Comparison of ENCODE assay signal across 11 cellular contexts in the genomic region with DNA sequence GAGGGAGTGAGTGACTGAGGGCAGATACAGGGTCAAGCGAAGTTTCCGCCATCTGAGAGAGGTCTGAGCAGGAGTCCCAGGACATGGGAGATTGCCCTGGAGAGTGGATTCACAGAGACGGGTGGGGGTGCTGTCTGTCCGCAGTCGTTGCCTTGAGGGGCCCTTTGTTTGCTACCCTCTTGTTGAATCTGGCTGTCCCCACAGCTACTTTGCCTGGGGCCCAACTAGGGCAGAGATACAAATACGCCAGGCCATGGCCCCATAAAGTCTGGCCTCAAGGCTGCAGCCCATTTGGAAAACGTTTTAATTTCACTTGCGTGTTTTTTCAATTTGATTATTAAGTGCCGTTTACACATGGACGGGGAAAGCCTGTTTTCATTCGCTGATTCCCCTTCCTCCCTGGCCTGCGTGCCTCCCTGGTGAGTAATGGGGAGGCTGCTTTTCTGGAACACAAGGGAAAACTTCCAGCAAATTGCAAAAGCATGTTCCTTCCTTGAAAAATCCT.
A peak's percentile ranks its signal among the peaks of the same experiment; 100 is the strongest.
DNase-seq lines count a peak whose midpoint lies in the region; ATAC-seq and TF ChIP-seq lines count a peak whose summit lies in the region.
"Had no signal": no experiment of that assay in that cellular context is flagged by ENCODE, and none has a peak within 500 bp of the region (broad histone marks: within the 10 kb centered on the region; RNA-seq: fewer than 3 reads in every experiment).

No MANE protein-coding gene starts in this region.

- CTCF ChIA-PET in BJ (lab: Yijun Ruan, JAX): interaction anchor here (1.1 to 1.2 kb wide), 2 partner anchors 19 kb away, joined by 4 read pairs; no protein-coding TSS in a partner anchor
- CTCF ChIA-PET in activated CD8-positive, alpha-beta T cell treated with anti-CD3 and anti-CD28 coated beads, Interleukin-2, amount 10 ng/mL, durations not matched to agents 7 days and 5 days (lab: Charles Lee): no interaction called here

- ATAC-seq in left cardiac atrium (peak; percentile 89 to 93), GM18868 (IDR thresholded peaks at IDR 0.05; ENCODE audit: unreplicated experiment) (no peak)
- ATAC-seq in activated CD8-positive, alpha-beta T cell treated with anti-CD3 and anti-CD28 coated beads, Interleukin-2, amount 10 ng/mL, durations not matched to agents 7 days and 5 days: no peak

- H3K27me3 ChIP-seq in BJ (ENCODE audit: control insufficient read depth, insufficient read depth, low read length): no peaks in the 10 kb centered on the region
- no peaks in the 10 kb centered on the region for H3K27me3 ChIP-seq in rectal smooth muscle tissue (ENCODE audit: control insufficient read depth, insufficient read depth, low read length)

- H3K36me3 Mint-ChIP-seq in activated CD8-positive, alpha-beta T cell treated with anti-CD3 and anti-CD28 coated beads, Interleukin-2, amount 10 ng/mL, durations not matched to agents 7 days and 5 days (ENCODE audit: low read depth): no peaks in the 10 kb centered on the region
- H3K36me3 Mint-ChIP-seq: CD4-positive, alpha-beta memory T cell had no signal

- H3K9me3 Mint-ChIP-seq in activated CD8-positive, alpha-beta T cell treated with anti-CD3 and anti-CD28 coated beads, Interleukin-2, amount 10 ng/mL, durations not matched to agents 7 days and 5 days (ENCODE audit: insufficient read depth): no peaks in the 10 kb centered on the region
- H3K9me3 Mint-ChIP-seq: CD4-positive, alpha-beta memory T cell had no signal

- peak overlapping the region; percentile 78 for H3K27ac ChIP-seq in rectal smooth muscle tissue (ENCODE audit: low read depth, low read length)

- no peak for TF ChIP-seq CTCF in BJ (IDR thresholded peaks at IDR 0.05; ENCODE audit: insufficient read depth, low read depth, low read length)

- H3K27me3 Mint-ChIP-seq in activated CD8-positive, alpha-beta T cell treated with anti-CD3 and anti-CD28 coated beads, Interleukin-2, amount 10 ng/mL, durations not matched to agents 7 days and 5 days (ENCODE audit: low read depth): peaks cover 12% of the 10 kb centered on the region

- H3K36me3 ChIP-seq in BJ (ENCODE audit: control insufficient read depth, insufficient read depth, low read length) (no peaks in the 10 kb centered on the region), rectal smooth muscle tissue (ENCODE audit: control insufficient read depth, insufficient read depth, low read length) (no peaks in the 10 kb centered on the region)

- H3K9ac ChIP-seq in rectal smooth muscle tissue (ENCODE audit: low read length): no peak overlapping the region

- peaks cover 22% of the 10 kb centered on the region for H3K4me1 ChIP-seq in rectal smooth muscle tissue (ENCODE audit: control insufficient read depth, insufficient read depth, low read length)

- no peak overlapping the region for H3K4me3 Mint-ChIP-seq in activated CD8-positive, alpha-beta T cell treated with anti-CD3 and anti-CD28 coated beads, Interleukin-2, amount 10 ng/mL, durations not matched to agents 7 days and 5 days
- H3K4me3 Mint-ChIP-seq: CD4-positive, alpha-beta memory T cell had no signal

- H3K4me1 Mint-ChIP-seq in activated CD8-positive, alpha-beta T cell treated with anti-CD3 and anti-CD28 coated beads, Interleukin-2, amount 10 ng/mL, durations not matched to agents 7 days and 5 days (ENCODE audit: low read depth): peaks cover 5% of the 10 kb centered on the region
- H3K4me1 Mint-ChIP-seq: CD4-positive, alpha-beta memory T cell had no signal

- DNase-seq in BJ (ENCODE audit: low read depth) (peak; percentile 91), amniotic stem cell (lab: John Stamatoyannopoulos, UW) (peak; percentile 70), left cardiac atrium (peak; percentile 70), NCI-H1048 (lab: John Stamatoyannopoulos, UW) (no peak), putamen (ENCODE audit: low spot score) (no peak)
- DNase-seq in activated CD8-positive, alpha-beta T cell treated with anti-CD3 and anti-CD28 coated beads, Interleukin-2, amount 10 ng/mL, durations not matched to agents 7 days and 5 days: no peak
- DNase-seq: activated naive CD4-positive, alpha-beta T cell treated with anti-CD3 and anti-CD28 coated beads, Interleukin-2, amount 50 U/mL, for 16 hours; CD4-positive, alpha-beta memory T cell; T-helper 9 cell had no signal

- POLR2A ChIA-PET in BJ (lab: Charles Lee): interaction anchor here (0.5 kb wide), 1 partner anchor 144 kb away, joined by 3 read pairs; no protein-coding TSS in a partner anchor
- POLR2A ChIA-PET in activated CD8-positive, alpha-beta T cell treated with anti-CD3 and anti-CD28 coated beads, Interleukin-2, amount 10 ng/mL, durations not matched to agents 7 days and 5 days (lab: Charles Lee): no interaction called here

- no peak overlapping the region for H3K27ac Mint-ChIP-seq in activated CD8-positive, alpha-beta T cell treated with anti-CD3 and anti-CD28 coated beads, Interleukin-2, amount 10 ng/mL, durations not matched to agents 7 days and 5 days
- H3K27ac Mint-ChIP-seq: CD4-positive, alpha-beta memory T cell had no signal

- no peak overlapping the region for H3K4me3 ChIP-seq in BJ (ENCODE audit: low read depth, low read length)
- no peak overlapping the region for H3K4me3 ChIP-seq in rectal smooth muscle tissue (ENCODE audit: low read length)

- intact Hi-C loops in left cardiac atrium (cut with DNase I): no loop called here

Comparison
In these comparisons a context has a peak if more than half of its experiments do, and no peak if none do; other contexts are left out.
1. DNase-seq: peak in BJ (single experiment), amniotic stem cell (single experiment) and left cardiac atrium (single experiment); none in NCI-H1048 (single experiment), activated CD8-positive, alpha-beta T cell treated with anti-CD3 and anti-CD28 coated beads, Interleukin-2, amount 10 ng/mL, durations not matched to agents 7 days and 5 days (single experiment) and putamen (single experiment).
2. ATAC-seq: peak in left cardiac atrium (2 of 2); none in GM18868 (single experiment) and activated CD8-positive, alpha-beta T cell treated with anti-CD3 and anti-CD28 coated beads, Interleukin-2, amount 10 ng/mL, durations not matched to agents 7 days and 5 days (single experiment).